36 cellular contexts compared by ENCODE assay signal in genomic region chr2:215856080-215856479, GRCh38.
"Had no signal": no experiment of that assay in that cellular context is flagged by ENCODE, and none has a peak within 500 bp of the region (broad histone marks: within the 10 kb centered on the region; RNA-seq: fewer than 3 reads in every experiment).

No MANE protein-coding gene starts in this region.

- H3K4me3 ChIP-seq: MG63 had no signal

- H3K4me2 ChIP-seq: KMS-11 had no signal

- H3K9ac ChIP-seq: KMS-11 had no signal

- H3K27me3 ChIP-seq: MG63 had no signal

- H3K27ac ChIP-seq: KMS-11 had no signal

- DNase-seq: Karpas-422, Kasumi-1, KG1, MG63, MM.1S, MV-4-11, NCI-H1048, NCI-H1092, NCI-H1092 treated with DMSO at 0.1 percent for 48 hours, NCI-H1105, NCI-H1105 treated with DMSO at 0.1 percent for 48 hours, NCI-H1417, NCI-H1417 treated with DMSO at 0.1 percent for 48 hours, NCI-H1436, NCI-H1436 treated with DMSO at 0.1 percent for 48 hours, NCI-H146, NCI-H1694, NCI-H1694 treated with DMSO at 0.1 percent for 48 hours, NCI-H187, NCI-H187 treated with DMSO at 0.1 percent for 48 hours, NCI-H1930, NCI-H2029, NCI-H2029 treated with DMSO at 0.1 percent for 48 hours, NCI-H2081, NCI-H2081 treated with DMSO at 0.1 percent for 48 hours, NCI-H2107, NCI-H2171, NCI-H2171 treated with DMSO at 0.1 percent for 48 hours, NCI-H2227 treated with DMSO at 0.1 percent for 48 hours, NCI-H226, NCI-H345, NCI-H446, NCI-H446 treated with DMSO at 0.1 percent for 48 hours, NCI-H510A, NCI-H510A treated with DMSO at 0.1 percent for 48 hours had no signal

- H3K36me3 ChIP-seq: MG63 had no signal
